In the genomic region with DNA sequence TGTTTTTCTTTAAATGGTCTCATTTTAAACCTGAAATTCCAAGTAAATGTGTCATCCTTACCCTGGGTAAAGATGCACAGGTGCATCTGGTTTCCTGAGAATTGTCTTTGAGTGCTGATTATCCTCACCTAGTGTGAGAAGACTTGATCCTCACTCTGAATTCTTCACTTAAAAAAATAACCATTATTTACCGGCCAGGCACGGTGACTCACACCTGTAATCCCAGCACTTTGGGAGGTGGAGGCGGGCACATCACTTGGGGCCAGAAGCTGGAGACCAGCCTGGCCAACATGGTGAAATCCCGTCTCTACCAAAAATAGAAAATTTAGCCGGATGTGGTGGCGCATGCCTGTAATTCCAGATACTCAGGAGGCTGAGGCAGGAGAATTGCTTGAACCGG, we compare ENCODE assay signal across 1 cellular context.
TF ChIP-seq lines count a peak whose summit lies in the region.

No MANE protein-coding gene starts in this region.

TF ChIP-seq in HepG2, 621 proteins besides CTCF, POLR2A, EP300 and RAD21:
- TF ChIP-seq FOSL2 (CRISPR knock-in tag; IDR thresholded peaks at IDR 0.05), result peak; percentile 73
- TF ChIP-seq, protein P1, sequence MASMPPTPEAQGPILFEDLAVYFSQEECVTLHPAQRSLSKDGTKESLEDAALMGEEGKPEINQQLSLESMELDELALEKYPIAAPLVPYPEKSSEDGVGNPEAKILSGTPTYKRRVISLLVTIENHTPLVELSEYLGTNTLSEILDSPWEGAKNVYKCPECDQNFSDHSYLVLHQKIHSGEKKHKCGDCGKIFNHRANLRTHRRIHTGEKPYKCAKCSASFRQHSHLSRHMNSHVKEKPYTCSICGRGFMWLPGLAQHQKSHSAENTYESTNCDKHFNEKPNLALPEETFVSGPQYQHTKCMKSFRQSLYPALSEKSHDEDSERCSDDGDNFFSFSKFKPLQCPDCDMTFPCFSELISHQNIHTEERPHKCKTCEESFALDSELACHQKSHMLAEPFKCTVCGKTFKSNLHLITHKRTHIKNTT (CRISPR knock-in tag; IDR thresholded peaks at IDR 0.05), result no peak
